Comparison of ENCODE assay signal across 37 cellular contexts in the genomic region with DNA sequence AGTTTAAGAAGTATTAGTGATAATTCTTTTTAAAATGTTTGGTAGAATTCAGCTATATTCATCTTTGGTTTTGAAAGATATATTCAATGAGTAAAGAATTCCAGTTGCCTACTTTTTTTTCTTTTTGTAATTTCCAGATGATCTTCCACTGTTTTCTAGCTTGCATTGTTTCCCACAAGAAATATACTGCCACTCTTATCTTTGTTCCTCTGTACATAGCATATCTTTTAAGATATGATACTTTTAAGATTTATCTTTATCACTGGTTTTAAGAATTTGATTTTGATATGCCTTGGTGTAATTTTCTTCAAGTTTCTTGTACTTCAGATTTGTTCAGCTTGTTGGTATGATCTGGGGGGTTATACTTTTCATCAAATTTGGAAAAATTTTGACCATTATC.
"Had no signal": no experiment of that assay in that cellular context is flagged by ENCODE, and none has a peak within 500 bp of the region (broad histone marks: within the 10 kb centered on the region; RNA-seq: fewer than 3 reads in every experiment).

No MANE protein-coding gene starts in this region.

- H3K27me3 Mint-ChIP-seq: activated CD4-positive, alpha-beta memory T cell treated with anti-CD3 and anti-CD28 coated beads, Interleukin-2, amount 10 ng/mL, durations not matched to agents 7 days and 5 days; activated CD4-positive, alpha-beta T cell treated with anti-CD3 and anti-CD28 coated beads, Interleukin-2, amount 10 ng/mL, durations not matched to agents 7 days and 5 days; activated CD8-positive, alpha-beta memory T cell treated with anti-CD3 and anti-CD28 coated beads, Interleukin-2, amount 10 ng/mL, durations not matched to agents 7 days and 5 days; activated naive CD4-positive, alpha-beta T cell treated with anti-CD3 and anti-CD28 coated beads, Interleukin-2, amount 10 ng/mL, durations not matched to agents 7 days and 5 days; activated naive CD8-positive, alpha-beta T cell; activated naive CD8-positive, alpha-beta T cell treated with anti-CD3 and anti-CD28 coated beads, Interleukin-2, amount 10 ng/mL, durations not matched to agents 7 days and 5 days; brain; central memory CD8-positive, alpha-beta T cell had no signal

- H3K36me3 ChIP-seq: ascending aorta, cardiac muscle cell had no signal

- H3K27me3 ChIP-seq: ascending aorta, cardiac muscle cell had no signal

- FAIRE-seq: bronchial epithelial cell had no signal

- H3K9me3 Mint-ChIP-seq: activated CD4-positive, alpha-beta memory T cell treated with anti-CD3 and anti-CD28 coated beads, Interleukin-2, amount 10 ng/mL, durations not matched to agents 7 days and 5 days; T-helper 2 cell treated with Interferon-gamma antibody and Interleukin-4, amounts not matched to agents 5 μg/mL and 100 μg/mL, for 36 hours had no signal

- H3K27ac Mint-ChIP-seq: activated CD4-positive, alpha-beta memory T cell treated with anti-CD3 and anti-CD28 coated beads, Interleukin-2, amount 10 ng/mL, durations not matched to agents 7 days and 5 days; activated CD4-positive, alpha-beta T cell treated with anti-CD3 and anti-CD28 coated beads for 36 hours; activated CD4-positive, alpha-beta T cell treated with anti-CD3 and anti-CD28 coated beads, Interleukin-2, amount 10 ng/mL, durations not matched to agents 7 days and 5 days; activated CD8-positive, alpha-beta memory T cell treated with anti-CD3 and anti-CD28 coated beads, Interleukin-2, amount 10 ng/mL, durations not matched to agents 7 days and 5 days; activated CD8-positive, alpha-beta T cell treated with anti-CD3 and anti-CD28 coated beads, Interleukin-2, amount 10 ng/mL, durations not matched to agents 7 days and 5 days; activated naive CD4-positive, alpha-beta T cell treated with anti-CD3 and anti-CD28 coated beads, Interleukin-2, amount 10 ng/mL, durations not matched to agents 7 days and 5 days; activated naive CD4-positive, alpha-beta T cell treated with anti-CD3 and anti-CD28 coated beads, Interleukin-2, amount 50 U/mL, for 24 hours; activated naive CD8-positive, alpha-beta T cell; activated naive CD8-positive, alpha-beta T cell treated with anti-CD3 and anti-CD28 coated beads, Interleukin-2, amount 10 ng/mL, durations not matched to agents 7 days and 5 days; activated naive CD8-positive, alpha-beta T cell treated with anti-CD3 and anti-CD28 coated beads, Interleukin-2, amount 50 U/mL, for 24 hours; activated T-cell treated with anti-CD3 and anti-CD28 coated beads, Interleukin-2, amount 50 U/mL, for 24 hours; activated T-helper 2 cell treated with anti-CD3 and anti-CD28 coated beads, Interferon-gamma antibody, Interleukin-2, Interleukin-4, amounts not matched to agents 10 μg/mL and 5 μg/mL and 100 μg/mL, durations not matched to agents 14 hours and 24 hours and 36 hours; brain; T-helper 1 cell treated with Interleukin-12 subunit alpha and Interleukin-12 subunit beta and Interleukin-4 antibody, amounts not matched to agents 30 μg/mL and 1 μg/mL, for 36 hours; T-helper 2 cell treated with Interferon-gamma antibody and Interleukin-4, amounts not matched to agents 5 μg/mL and 100 μg/mL, for 36 hours had no signal

- H3K4me3 Mint-ChIP-seq: activated CD4-positive, alpha-beta memory T cell treated with anti-CD3 and anti-CD28 coated beads, Interleukin-2, amount 10 ng/mL, durations not matched to agents 7 days and 5 days; activated CD4-positive, alpha-beta T cell treated with anti-CD3 and anti-CD28 coated beads for 36 hours; activated CD4-positive, alpha-beta T cell treated with anti-CD3 and anti-CD28 coated beads, Interleukin-2, amount 10 ng/mL, durations not matched to agents 7 days and 5 days; activated CD8-positive, alpha-beta memory T cell treated with anti-CD3 and anti-CD28 coated beads, Interleukin-2, amount 10 ng/mL, durations not matched to agents 7 days and 5 days; activated CD8-positive, alpha-beta T cell treated with anti-CD3 and anti-CD28 coated beads, Interleukin-2, amount 10 ng/mL, durations not matched to agents 7 days and 5 days; activated naive CD4-positive, alpha-beta T cell treated with anti-CD3 and anti-CD28 coated beads, Interleukin-2, amount 10 ng/mL, durations not matched to agents 7 days and 5 days; activated naive CD4-positive, alpha-beta T cell treated with anti-CD3 and anti-CD28 coated beads, Interleukin-2, amount 50 U/mL, for 24 hours; activated naive CD8-positive, alpha-beta T cell; activated naive CD8-positive, alpha-beta T cell treated with anti-CD3 and anti-CD28 coated beads, Interleukin-2, amount 10 ng/mL, durations not matched to agents 7 days and 5 days; activated naive CD8-positive, alpha-beta T cell treated with anti-CD3 and anti-CD28 coated beads, Interleukin-2, amount 50 U/mL, for 24 hours; activated T-cell treated with anti-CD3 and anti-CD28 coated beads, Interleukin-2, amount 50 U/mL, for 24 hours; brain; central memory CD8-positive, alpha-beta T cell; T-helper 1 cell treated with Interleukin-12 subunit alpha and Interleukin-12 subunit beta and Interleukin-4 antibody, amounts not matched to agents 30 μg/mL and 1 μg/mL, for 36 hours; T-helper 2 cell treated with Interferon-gamma antibody and Interleukin-4, amounts not matched to agents 5 μg/mL and 100 μg/mL, for 36 hours had no signal

- ATAC-seq: activated CD4-positive, alpha-beta T cell treated with anti-CD3 and anti-CD28 coated beads for 36 hours; activated CD4-positive, CD25-positive, alpha-beta regulatory T cell treated with anti-CD3 and anti-CD28 coated beads, Interleukin-2, amount 50 U/mL, for 24 hours; activated CD8-positive, alpha-beta memory T cell treated with anti-CD3 and anti-CD28 coated beads, Interleukin-2, amount 10 ng/mL, durations not matched to agents 7 days and 5 days; activated CD8-positive, alpha-beta T cell treated with anti-CD3 and anti-CD28 coated beads, Interleukin-2, amount 10 ng/mL, durations not matched to agents 7 days and 5 days; activated naive CD8-positive, alpha-beta T cell treated with anti-CD3 and anti-CD28 coated beads, Interleukin-2, amount 50 U/mL, for 24 hours had no signal

- H3K4me1 ChIP-seq: ascending aorta had no signal

- H3K4me1 Mint-ChIP-seq: activated CD4-positive, alpha-beta memory T cell treated with anti-CD3 and anti-CD28 coated beads, Interleukin-2, amount 10 ng/mL, durations not matched to agents 7 days and 5 days; activated CD4-positive, alpha-beta T cell treated with anti-CD3 and anti-CD28 coated beads for 36 hours; activated CD4-positive, alpha-beta T cell treated with anti-CD3 and anti-CD28 coated beads, Interleukin-2, amount 10 ng/mL, durations not matched to agents 7 days and 5 days; activated CD8-positive, alpha-beta memory T cell treated with anti-CD3 and anti-CD28 coated beads, Interleukin-2, amount 10 ng/mL, durations not matched to agents 7 days and 5 days; activated naive CD4-positive, alpha-beta T cell treated with anti-CD3 and anti-CD28 coated beads, Interleukin-2, amount 10 ng/mL, durations not matched to agents 7 days and 5 days; activated naive CD4-positive, alpha-beta T cell treated with anti-CD3 and anti-CD28 coated beads, Interleukin-2, amount 50 U/mL, for 24 hours; activated naive CD8-positive, alpha-beta T cell treated with anti-CD3 and anti-CD28 coated beads, Interleukin-2, amount 10 ng/mL, durations not matched to agents 7 days and 5 days; activated naive CD8-positive, alpha-beta T cell treated with anti-CD3 and anti-CD28 coated beads, Interleukin-2, amount 50 U/mL, for 24 hours; brain; central memory CD8-positive, alpha-beta T cell had no signal

- DNase-seq: activated CD4-positive, alpha-beta memory T cell treated with anti-CD3 and anti-CD28 coated beads, Interleukin-2, amount 10 ng/mL, durations not matched to agents 7 days and 5 days; activated CD4-positive, alpha-beta T cell treated with anti-CD3 and anti-CD28 coated beads for 1 hour; activated CD4-positive, alpha-beta T cell treated with anti-CD3 and anti-CD28 coated beads for 36 hours; activated CD4-positive, alpha-beta T cell treated with anti-CD3 and anti-CD28 coated beads for 48 hours; activated CD4-positive, alpha-beta T cell treated with anti-CD3 and anti-CD28 coated beads, Interleukin-2, amount 10 ng/mL, durations not matched to agents 7 days and 5 days; activated CD4-positive, alpha-beta T cell treated with anti-CD3 and anti-CD28 coated beads, Interleukin-2, amount 50 U/mL, for 48 hours; activated CD4-positive, CD25-positive, alpha-beta regulatory T cell; activated CD8-positive, alpha-beta memory T cell treated with anti-CD3 and anti-CD28 coated beads for 24 hours; activated CD8-positive, alpha-beta memory T cell treated with anti-CD3 and anti-CD28 coated beads, Interleukin-2, amount 10 ng/mL, durations not matched to agents 7 days and 5 days; activated CD8-positive, alpha-beta memory T cell treated with anti-CD3 and anti-CD28 coated beads, Interleukin-2, amount 50 U/mL, for 48 hours; activated CD8-positive, alpha-beta T cell treated with anti-CD3 and anti-CD28 coated beads, Interleukin-2, amount 10 ng/mL, durations not matched to agents 7 days and 5 days; activated effector memory CD4-positive, alpha-beta T cell treated with Interleukin-2 at 50 U/mL for 16 hours; activated gamma-delta T cell; activated naive CD4-positive, alpha-beta T cell treated with anti-CD3 and anti-CD28 coated beads, Interleukin-2, amount 10 ng/mL, durations not matched to agents 7 days and 5 days; activated naive CD4-positive, alpha-beta T cell treated with Interleukin-2 at 50 U/mL for 16 hours; activated naive CD8-positive, alpha-beta T cell treated with anti-CD3 and anti-CD28 coated beads, Interleukin-2, amount 10 ng/mL, durations not matched to agents 7 days and 5 days; activated naive CD8-positive, alpha-beta T cell treated with anti-CD3 and anti-CD28 coated beads, Interleukin-2, amount 50 U/mL, for 24 hours; activated T-cell treated with anti-CD3 and anti-CD28 coated beads, Interleukin-2, amount 50 U/mL, for 24 hours; activated T-cell treated with anti-CD3 and anti-CD28 coated beads, Interleukin-2, amount 50 U/mL, for 48 hours; amygdala; anterior cingulate cortex; caudate nucleus; cerebellar nuclear complex; T-helper 2 cell; T-helper 9 cell had no signal

- H3K4me3 ChIP-seq: ascending aorta, cardiac muscle cell had no signal

- H3K36me3 Mint-ChIP-seq: activated CD8-positive, alpha-beta memory T cell treated with anti-CD3 and anti-CD28 coated beads, Interleukin-2, amount 10 ng/mL, durations not matched to agents 7 days and 5 days; activated naive CD4-positive, alpha-beta T cell treated with anti-CD3 and anti-CD28 coated beads, Interleukin-2, amount 10 ng/mL, durations not matched to agents 7 days and 5 days; activated naive CD8-positive, alpha-beta T cell treated with anti-CD3 and anti-CD28 coated beads, Interleukin-2, amount 10 ng/mL, durations not matched to agents 7 days and 5 days; brain had no signal

- H3K27ac ChIP-seq: ascending aorta, cardiac muscle cell, VCaP had no signal
